ENCODE assay signal across 8 cellular contexts in the genomic region with DNA sequence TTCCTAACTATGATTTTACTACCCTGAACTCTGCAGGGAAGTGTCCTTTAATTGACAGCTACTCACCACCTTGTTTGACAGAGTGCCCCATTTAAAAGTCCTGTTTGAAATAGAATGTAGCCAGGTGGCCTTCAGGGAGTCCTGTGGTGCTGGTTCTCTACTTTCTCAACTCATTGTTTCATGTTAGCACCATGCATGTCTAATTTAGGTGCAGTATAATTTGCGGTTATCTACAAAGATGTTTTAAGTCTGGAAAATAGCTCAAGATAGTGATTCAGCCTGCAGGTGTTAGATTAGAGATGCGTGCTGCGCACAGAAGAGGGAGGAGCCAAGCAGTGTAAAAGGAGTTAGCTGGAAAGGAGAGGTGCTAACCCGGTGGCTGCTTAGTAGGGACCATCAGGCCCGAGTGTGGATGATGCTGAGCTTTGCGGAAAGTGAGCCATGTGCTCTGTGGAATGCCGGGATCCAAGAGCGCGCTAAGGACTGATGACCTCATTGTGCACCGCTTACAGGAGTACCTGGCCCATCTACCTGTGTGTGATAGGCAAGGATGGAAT. TPM values are rescaled to one million over a fixed set of nuclear protein-coding genes. Genes with fewer than 3 reads are reported as not detected.
DNase-seq lines count a peak whose midpoint lies in the region; ATAC-seq and TF ChIP-seq lines count a peak whose summit lies in the region.

No MANE protein-coding gene starts in this region.

- H3K9ac ChIP-seq in SU-DHL-6 (ENCODE audit: low read length) = peak overlapping the region; percentile 97

- peak; percentile 17 for TF ChIP-seq POLR2A in right lobe of liver (IDR thresholded peaks at IDR 0.05)

- peaks cover 6% of the 10 kb centered on the region; the same call in 1 of the 2 replicates for H4K20me1 ChIP-seq in SU-DHL-6 (ENCODE audit: low read depth, low read length)

- intact Hi-C loops in right lobe of liver (cut with DNase I) = no loop called here

- H3K27me3 ChIP-seq in SU-DHL-6 (ENCODE audit: low read length) (no peaks in the 10 kb centered on the region), right lobe of liver (no peaks in the 10 kb centered on the region)

- WGBS in right lobe of liver (ENCODE audit: insufficient coverage, low coverage, low lambda C conversion rate, missing lambda C conversion rate) = 14% methylated on average over 10 of the region's 10 CpGs

- H3K36me3 ChIP-seq in SU-DHL-6 (ENCODE audit: low read length) (peaks cover 7% of the 10 kb centered on the region; the same call in 1 of the 2 replicates), right lobe of liver (no peaks in the 10 kb centered on the region)

- peak; percentile 28 for DNase-seq in NK-92 treated with Interleukin-12 subunit alpha and Interleukin-12 subunit beta, amount 100 ng/mL, for 24 hours (lab: John Stamatoyannopoulos, UW)
- DNase-seq in NK-92 (lab: John Stamatoyannopoulos, UW; ENCODE audit: unreplicated experiment) (no peak), astrocyte of the cerebellum (ENCODE audit: low read depth) (no peak), right lobe of liver (peak; percentile 40 to 60 (median 59)), occipital lobe (lab: John Stamatoyannopoulos, UW) (no peak)
- peak; percentile 65 for DNase-seq in stimulated activated naive CD8-positive, alpha-beta T cell treated with anti-CD3 and anti-CD28 coated beads, Interleukin-15, Interleukin-2, amounts not matched to agents 100 U/mL and 50 U/mL, for 24 hours

- peaks cover 75% of the 10 kb centered on the region for H3F3A ChIP-seq in SU-DHL-6 (ENCODE audit: insufficient read depth)

- H3K4me2 ChIP-seq in SU-DHL-6 (ENCODE audit: low read depth, low read length, poor library complexity, severe bottlenecking) = peak overlapping the region; percentile 93

- no peaks in the 10 kb centered on the region for H3K9me2 ChIP-seq in SU-DHL-6 (replicated peaks; ENCODE audit: insufficient read depth, low read length)

- H3K4me1 ChIP-seq in right lobe of liver = peaks cover 0 to 13% (median 7%) of the 10 kb centered on the region in 4 donors

- in situ Hi-C loops in astrocyte of the cerebellum (cut with HindIII; ENCODE audit: low sequenced_read_pairs) = no loop called here

- no peak overlapping the region for H2AFZ ChIP-seq in SU-DHL-6 (ENCODE audit: low read depth, low read length, severe bottlenecking)

- peaks cover 59% of the 10 kb centered on the region for H3K79me2 ChIP-seq in SU-DHL-6 (ENCODE audit: insufficient read depth, low read length)

- TF ChIP-seq CTCF in SU-DHL-6 (IDR thresholded peaks at IDR 0.05; ENCODE audit: insufficient read depth, low read length, poor library complexity, severe bottlenecking) (no peak), astrocyte of the cerebellum (IDR thresholded peaks at IDR 0.05; ENCODE audit: low read depth, low read length, missing control alignments) (no peak), right lobe of liver (IDR thresholded peaks at IDR 0.05) (no peak)

- ATAC-seq in HG02852 (IDR thresholded peaks at IDR 0.05; ENCODE audit: unreplicated experiment) (peak; percentile 35), right lobe of liver (peak in 1 of 4 donors; percentile 13)
- ATAC-seq in stimulated activated naive CD8-positive, alpha-beta T cell treated with anti-CD3 and anti-CD28 coated beads, Interleukin-15, Interleukin-2, amounts not matched to agents 100 U/mL and 50 U/mL, for 24 hours = peak; percentile 56

- H3K4me3 ChIP-seq in SU-DHL-6 (ENCODE audit: insufficient read depth, low read length, poor library complexity, severe bottlenecking) (peak overlapping the region; percentile 95), astrocyte of the cerebellum (ENCODE audit: low read depth, low read length) (peak overlapping the region; percentile 69), right lobe of liver (peak overlapping the region; percentile 82 to 86 (median 84))

- H3K9me3 ChIP-seq in SU-DHL-6 (ENCODE audit: insufficient read depth, low read length) (no peaks in the 10 kb centered on the region), right lobe of liver (no peaks in the 10 kb centered on the region)

- peak overlapping the region; percentile 96 for H3K27ac ChIP-seq in SU-DHL-6 (ENCODE audit: low read depth, low read length)
- peak overlapping the region; percentile 71 to 94 (median 85) for H3K27ac ChIP-seq in right lobe of liver

RNA-seq across cellular contexts. Expression of gene CCM2, which starts 1.2 kb away (rescaled TPM):
- total RNA-seq in right lobe of liver (10 to 100 TPM; 29.4 to 70.7 (median 37.9) TPM), occipital lobe (23.4 TPM)

RNA-seq across cellular contexts. Expression of gene MYO1G, which starts 22.4 kb away (rescaled TPM):
- total RNA-seq in right lobe of liver (1 to 10 TPM in 5 of 6 experiments, under 1 TPM in 1; 0.92 to 4.5 (median 2.0) TPM), occipital lobe (0.47 TPM)

Comparison
In these comparisons a context has a peak if more than half of its experiments do, and no peak if none do; other contexts are left out.
1. DNase-seq: peak in NK-92 treated with Interleukin-12 subunit alpha and Interleukin-12 subunit beta, amount 100 ng/mL, for 24 hours (single experiment), right lobe of liver (3 of 3) and stimulated activated naive CD8-positive, alpha-beta T cell treated with anti-CD3 and anti-CD28 coated beads, Interleukin-15, Interleukin-2, amounts not matched to agents 100 U/mL and 50 U/mL, for 24 hours (single experiment); none in NK-92 (single experiment), astrocyte of the cerebellum (single experiment) and occipital lobe (single experiment).
2. Peak in every context shown above with its lines, with median percentiles within 50 percentile points of each other: H3K4me3 ChIP-seq.